ENCODE assay signal across 5 cellular contexts in genomic region chr1:163124812-163125211, GRCh38. TPM values are rescaled to one million over a fixed set of nuclear protein-coding genes. Genes with fewer than 3 reads are reported as not detected.
"Had no signal": no experiment of that assay in that cellular context is flagged by ENCODE, and none has a peak within 500 bp of the region (broad histone marks: within the 10 kb centered on the region; RNA-seq: fewer than 3 reads in every experiment).

No MANE protein-coding gene starts in this region.

- H3K4me2 ChIP-seq: GM23338 had no signal

- DNase-seq: H9, HCEC 1CT, IMR-90 had no signal

- H3K4me3 ChIP-seq: GM23338 had no signal

- H2AFZ ChIP-seq: GM23338 had no signal

- ATAC-seq: GM23338 had no signal

RNA-seq across cellular contexts. Expression of gene RGS4, which starts 55.7 kb away (rescaled TPM):
- total RNA-seq: H9, HT-29 had no signal
